In genomic region chr9:105296889-105297288, GRCh38 we compare ENCODE assay signal across 11 cellular contexts. TPM values are rescaled to one million over a fixed set of nuclear protein-coding genes. Genes with fewer than 3 reads are reported as not detected.
DNase-seq lines count a peak whose midpoint lies in the region; ATAC-seq and TF ChIP-seq lines count a peak whose summit lies in the region.
"Had no signal": no experiment of that assay in that cellular context is flagged by ENCODE, and none has a peak within 500 bp of the region (broad histone marks: within the 10 kb centered on the region; RNA-seq: fewer than 3 reads in every experiment).

No MANE protein-coding gene starts in this region.

- H3K4me2 ChIP-seq in PC-3 (ENCODE audit: low read length): peak overlapping the region; percentile 37; the same call in 1 of the 2 replicates
- H3K4me2 ChIP-seq in mesenchymal stem cell (ENCODE audit: low read length, poor library complexity, severe bottlenecking): no peak overlapping the region

- H3F3A ChIP-seq in PC-3 (ENCODE audit: low read length, unreplicated experiment): peaks cover 3% of the 10 kb centered on the region

- POLR2A ChIA-PET in PC-3 (lab: Charles Lee; ENCODE audit: unreplicated experiment): no interaction called here
- POLR2A ChIA-PET in CD8-positive, alpha-beta memory T cell (lab: Charles Lee): no interaction called here

- no peak overlapping the region for H4K91ac ChIP-seq in mesenchymal stem cell (ENCODE audit: low read length)

- H3K79me2 ChIP-seq in PC-3 (ENCODE audit: low read length): peaks cover 8% of the 10 kb centered on the region; the same call in 1 of the 2 replicates

- H4K8ac ChIP-seq in mesenchymal stem cell (ENCODE audit: low read length): no peak overlapping the region

- no peak overlapping the region for H2BK15ac ChIP-seq in mesenchymal stem cell (ENCODE audit: low read depth, poor library complexity, severe bottlenecking)

- H3K36me3 ChIP-seq in PC-3 (ENCODE audit: low read depth, low read length) (no peaks in the 10 kb centered on the region), mesenchymal stem cell (ENCODE audit: control insufficient read depth in 1 of 2, insufficient read depth in 2 of 2, low read depth in 1 of 2, low read length in 2 of 2) (peaks cover 0 to 20% of the 10 kb centered on the region in 2 experiments)
- H3K36me3 ChIP-seq in CD8-positive, alpha-beta memory T cell (ENCODE audit: insufficient read depth, low read length): peaks cover 3% of the 10 kb centered on the region

- H3K27ac Mint-ChIP-seq in CD8-positive, alpha-beta memory T cell: no peak overlapping the region

- peaks cover 0 to 4% of the 10 kb centered on the region in 2 donors for H3K27me3 Mint-ChIP-seq in CD8-positive, alpha-beta memory T cell

- H4K20me1 ChIP-seq in PC-3 (ENCODE audit: low read length): no peaks in the 10 kb centered on the region

- H3K4ac ChIP-seq in mesenchymal stem cell (ENCODE audit: low read depth in 1 of 2, low read length in 2 of 2): no peak overlapping the region

- peaks cover 3 to 14% (median 4%) of the 10 kb centered on the region in 3 donors for H3K36me3 Mint-ChIP-seq in CD8-positive, alpha-beta memory T cell

- peaks cover 28% of the 10 kb centered on the region for H3K4me1 ChIP-seq in PC-3 (ENCODE audit: insufficient read depth, low read length)
- peaks cover 6% of the 10 kb centered on the region for H3K4me1 ChIP-seq in mesenchymal stem cell (ENCODE audit: control insufficient read depth, insufficient read depth, low read depth, low read length)
- no peaks in the 10 kb centered on the region for H3K4me1 ChIP-seq in CD8-positive, alpha-beta memory T cell (ENCODE audit: insufficient read depth, low read length)

- H3K27me3 ChIP-seq in PC-3 (ENCODE audit: low read length) (no peaks in the 10 kb centered on the region), mesenchymal stem cell (ENCODE audit: control insufficient read depth in 1 of 2, insufficient read depth in 1 of 2, low read length in 2 of 2) (no peaks in the 10 kb centered on the region)
- H3K27me3 ChIP-seq in CD8-positive, alpha-beta memory T cell (ENCODE audit: insufficient read depth, low read length, poor library complexity, severe bottlenecking): no peaks in the 10 kb centered on the region

- TF ChIP-seq CTCF in PC-3 (conservative IDR thresholded peaks at IDR 0.05; ENCODE audit: low read depth, low read length): no peak
- no peak for TF ChIP-seq CTCF in epithelial cell of esophagus (IDR thresholded peaks at IDR 0.05; ENCODE audit: insufficient read depth, low read depth, low read length, missing control alignments)

- H3K9me3 ChIP-seq in PC-3 (ENCODE audit: low read length) (no peaks in the 10 kb centered on the region), mesenchymal stem cell (ENCODE audit: control insufficient read depth, low read length) (no peaks in the 10 kb centered on the region)
- H3K9me3 ChIP-seq in CD8-positive, alpha-beta memory T cell (ENCODE audit: low read length): no peaks in the 10 kb centered on the region

- H3K14ac ChIP-seq in mesenchymal stem cell (ENCODE audit: low read length in 2 of 2): no peak overlapping the region

- H3K4me1 Mint-ChIP-seq in CD8-positive, alpha-beta memory T cell: peaks cover 6 to 10% (median 6%) of the 10 kb centered on the region in 3 donors

- no peaks in the 10 kb centered on the region for H3K9me3 Mint-ChIP-seq in CD8-positive, alpha-beta memory T cell

- H3K27ac ChIP-seq in PC-3 (ENCODE audit: low read length) (peak overlapping the region; percentile 71), mesenchymal stem cell (ENCODE audit: low read length, poor library complexity, severe bottlenecking) (peak overlapping the region; percentile 75)
- H3K27ac ChIP-seq in CD8-positive, alpha-beta memory T cell (ENCODE audit: low read depth, low read length): no peak overlapping the region
- H3K27ac ChIP-seq: VCaP had no signal

- no peaks in the 10 kb centered on the region for H3K9me2 ChIP-seq in PC-3 (replicated peaks; ENCODE audit: low read length)

- H2AFZ ChIP-seq in PC-3 (ENCODE audit: low read length) (0 out of 2 replicates have a peak overlapping the region, but pooled peaks have one; percentile 12), mesenchymal stem cell (ENCODE audit: low read depth, low read length) (no peak overlapping the region)

- H2BK5ac ChIP-seq in mesenchymal stem cell (ENCODE audit: low read depth, low read length, poor library complexity, severe bottlenecking): peak overlapping the region; percentile 37

- H2AK5ac ChIP-seq in mesenchymal stem cell (ENCODE audit: low read length, severe bottlenecking): no peak overlapping the region

- CTCF ChIA-PET in PC-3 (lab: Charles Lee): no interaction called here
- CTCF ChIA-PET in CD8-positive, alpha-beta memory T cell (lab: Charles Lee): no interaction called here

- no peak overlapping the region for H3K18ac ChIP-seq in mesenchymal stem cell (ENCODE audit: low read depth in 1 of 2, low read length in 2 of 2)

- ATAC-seq in PC-3: no peak
- ATAC-seq in HG03108 (IDR thresholded peaks at IDR 0.05; ENCODE audit: unreplicated experiment): no peak
- no peak for ATAC-seq in GM19324 (IDR thresholded peaks at IDR 0.05; ENCODE audit: low FRiP score, unreplicated experiment)
- no peak for ATAC-seq in HG02884 (IDR thresholded peaks at IDR 0.05; ENCODE audit: unreplicated experiment)
- ATAC-seq: left colon had no signal

- 100% methylated on average over 1 of the region's 2 CpGs for WGBS in mesenchymal stem cell

- H3K79me1 ChIP-seq in mesenchymal stem cell (replicated peaks; ENCODE audit: low read length, poor library complexity, severe bottlenecking): peaks cover 7% of the 10 kb centered on the region

- intact Hi-C loops in PC-3 (cut with micrococcal nuclease): no loop called here

- no peak overlapping the region for H3K9ac ChIP-seq in PC-3 (ENCODE audit: low read length)
- H3K9ac ChIP-seq in mesenchymal stem cell (ENCODE audit: low read length): peak overlapping the region; percentile 82

- H3K4me3 ChIP-seq in PC-3 (ENCODE audit: low read length): no peak overlapping the region
- H3K4me3 ChIP-seq in epithelial cell of esophagus (ENCODE audit: low read length): no peak overlapping the region
- no peak overlapping the region for H3K4me3 ChIP-seq in mesenchymal stem cell (ENCODE audit: insufficient read depth in 1 of 2, low read depth in 1 of 2, low read length in 2 of 2)
- no peak overlapping the region for H3K4me3 ChIP-seq in CD8-positive, alpha-beta memory T cell (ENCODE audit: low read length)

- no peak overlapping the region for H2BK120ac ChIP-seq in mesenchymal stem cell (ENCODE audit: low read depth, low read length)

- H2BK12ac ChIP-seq in mesenchymal stem cell (ENCODE audit: low read length in 2 of 2): no peak overlapping the region

- BruUV-seq in PC-3 (replicated peaks; lab: Mats Ljungman, UMichigan): no TSS peak

- H3K4me3 Mint-ChIP-seq in CD8-positive, alpha-beta memory T cell: no peak overlapping the region

- DNase-seq in AG08396 (ENCODE audit: low spot score) (peak; percentile 63), PC-3 (peak; percentile 66), epithelial cell of esophagus (ENCODE audit: low read depth) (peak; percentile 95), mesenchymal stem cell (peak; percentile 98)
- no peak for DNase-seq in CD8-positive, alpha-beta memory T cell
- DNase-seq: DND-41, left colon had no signal

- no peak overlapping the region for H3K23ac ChIP-seq in mesenchymal stem cell (ENCODE audit: low read length in 2 of 2)

RNA-seq across cellular contexts. Expression of gene SLC44A1, which starts 52.4 kb away (rescaled TPM):
- total RNA-seq in PC-3 (2014; rRNA removed): 15.3 and 16.1 TPM in 2 replicates
- 22.8 TPM for polyA plus RNA-seq in mesenchymal stem cell (2013, experiment 1 of 2)
- polyA plus RNA-seq in mesenchymal stem cell (2013, experiment 2 of 2): 22.9 TPM
- total RNA-seq in CD8-positive, alpha-beta memory T cell: 1 to 10 TPM; 7.8 to 8.3 TPM
- 14.9 TPM for polyA plus RNA-seq in CD8-positive, alpha-beta memory T cell

Comparison
In these comparisons a context has a peak if more than half of its experiments do, and no peak if none do; other contexts are left out.
1. DNase-seq: peak in AG08396 (single experiment), PC-3 (single experiment), epithelial cell of esophagus (single experiment) and mesenchymal stem cell (single experiment); none in CD8-positive, alpha-beta memory T cell (0 of 5).